8 cellular contexts compared by ENCODE assay signal in the genomic region with DNA sequence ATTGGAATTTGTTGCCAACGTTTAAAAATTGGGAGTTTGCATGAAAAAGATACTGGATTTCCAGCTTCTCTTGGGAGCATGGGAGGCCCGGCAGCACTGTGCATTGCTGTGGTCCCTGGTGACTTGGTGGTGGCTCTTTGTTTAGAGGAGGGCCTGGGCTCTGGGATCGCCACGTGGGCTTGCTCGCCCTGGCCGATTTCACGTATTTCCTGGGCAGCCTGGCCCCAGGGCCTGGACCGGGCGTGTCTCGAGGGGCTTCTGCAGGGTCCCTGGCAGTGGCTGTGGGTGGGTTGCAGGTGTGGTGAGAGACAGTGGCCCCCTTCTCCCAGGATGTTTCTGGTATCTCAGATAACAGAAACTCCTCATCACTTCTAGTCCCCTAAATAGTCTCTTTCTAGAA.
"Had no signal": no experiment of that assay in that cellular context is flagged by ENCODE, and none has a peak within 500 bp of the region (broad histone marks: within the 10 kb centered on the region; RNA-seq: fewer than 3 reads in every experiment).

No MANE protein-coding gene starts in this region.

- FAIRE-seq: G401.6, GM12878, GM12891, GM12892, GM18507, GM19239 had no signal

- DNase-seq: GDM1, GF-D8 had no signal

- H3K4me3 ChIP-seq: GM12878 had no signal
